ENCODE assay signal across 3 cellular contexts in genomic region chrX:155242300-155242699, GRCh38.
TF ChIP-seq lines count a peak whose summit lies in the region.

No MANE protein-coding gene starts in this region.

TF ChIP-seq in liver, 16 proteins besides CTCF, POLR2A, EP300 and RAD21:
- peak in 1 of 2 donors; percentile 24 for TF ChIP-seq HNF4A (conservative IDR thresholded peaks at IDR 0.05)
- no peak for TF ChIP-seq FOXA2 (IDR thresholded peaks at IDR 0.05)
- peak in 1 of 2 donors; percentile 19 for TF ChIP-seq RXRA (IDR thresholded peaks at IDR 0.05)

TF ChIP-seq in HepG2, 621 proteins besides CTCF, POLR2A, EP300 and RAD21:
- TF ChIP-seq FOXP4 (CRISPR knock-in tag; IDR thresholded peaks at IDR 0.05) = no peak
- TF ChIP-seq, protein P1, sequence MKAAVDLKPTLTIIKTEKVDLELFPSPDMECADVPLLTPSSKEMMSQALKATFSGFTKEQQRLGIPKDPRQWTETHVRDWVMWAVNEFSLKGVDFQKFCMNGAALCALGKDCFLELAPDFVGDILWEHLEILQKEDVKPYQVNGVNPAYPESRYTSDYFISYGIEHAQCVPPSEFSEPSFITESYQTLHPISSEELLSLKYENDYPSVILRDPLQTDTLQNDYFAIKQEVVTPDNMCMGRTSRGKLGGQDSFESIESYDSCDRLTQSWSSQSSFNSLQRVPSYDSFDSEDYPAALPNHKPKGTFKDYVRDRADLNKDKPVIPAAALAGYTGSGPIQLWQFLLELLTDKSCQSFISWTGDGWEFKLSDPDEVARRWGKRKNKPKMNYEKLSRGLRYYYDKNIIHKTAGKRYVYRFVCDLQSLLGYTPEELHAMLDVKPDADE (CRISPR knock-in tag; IDR thresholded peaks at IDR 0.05) = no peak
- TF ChIP-seq, protein P2, sequence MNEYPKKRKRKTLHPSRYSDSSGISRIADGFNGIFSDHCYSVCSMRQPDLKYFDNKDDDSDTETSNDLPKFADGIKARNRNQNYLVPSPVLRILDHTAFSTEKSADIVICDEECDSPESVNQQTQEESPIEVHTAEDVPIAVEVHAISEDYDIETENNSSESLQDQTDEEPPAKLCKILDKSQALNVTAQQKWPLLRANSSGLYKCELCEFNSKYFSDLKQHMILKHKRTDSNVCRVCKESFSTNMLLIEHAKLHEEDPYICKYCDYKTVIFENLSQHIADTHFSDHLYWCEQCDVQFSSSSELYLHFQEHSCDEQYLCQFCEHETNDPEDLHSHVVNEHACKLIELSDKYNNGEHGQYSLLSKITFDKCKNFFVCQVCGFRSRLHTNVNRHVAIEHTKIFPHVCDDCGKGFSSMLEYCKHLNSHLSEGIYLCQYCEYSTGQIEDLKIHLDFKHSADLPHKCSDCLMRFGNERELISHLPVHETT (CRISPR knock-in tag; conservative IDR thresholded peaks at IDR 0.05) = no peak
- no peak for TF ChIP-seq ZNF256 (CRISPR knock-in tag; conservative IDR thresholded peaks at IDR 0.05)
- TF ChIP-seq ZNF333 (CRISPR knock-in tag; IDR thresholded peaks at IDR 0.05; ENCODE audit: borderline replicate concordance) = no peak
- TF ChIP-seq, protein P3, sequence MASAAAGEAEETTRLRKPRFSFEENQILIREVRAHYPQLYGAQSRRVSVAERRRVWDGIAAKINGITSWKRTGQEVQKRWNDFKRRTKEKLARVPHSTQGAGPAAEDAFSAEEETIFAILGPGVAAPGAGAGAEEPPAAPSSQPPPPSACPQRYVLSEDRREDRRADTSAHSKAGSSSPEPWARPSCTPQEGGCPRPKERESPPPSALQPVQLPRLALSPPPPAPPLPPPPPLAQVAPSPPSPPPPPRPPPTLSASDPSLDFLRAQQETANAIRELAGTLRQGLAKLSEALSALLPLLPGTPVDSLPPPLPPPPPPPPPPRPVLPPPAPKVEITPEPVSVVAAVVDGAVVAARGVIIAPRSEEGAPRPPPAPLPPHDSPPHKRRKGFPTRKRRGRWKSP (CRISPR knock-in tag; IDR thresholded peaks at IDR 0.05) = no peak
- TF ChIP-seq ZFP82 (CRISPR knock-in tag; IDR thresholded peaks at IDR 0.05; ENCODE audit: borderline replicate concordance) = no peak
- TF ChIP-seq PPARG (CRISPR knock-in tag; conservative IDR thresholded peaks at IDR 0.05) = no peak
- TF ChIP-seq HNF4G (IDR thresholded peaks at IDR 0.05; ENCODE audit: borderline replicate concordance, low read depth, low read length) = no peak
- no peak for TF ChIP-seq HNF4G (CRISPR knock-in tag; IDR thresholded peaks at IDR 0.05; ENCODE audit: borderline replicate concordance, low read depth)
- no peak for TF ChIP-seq SOX6 (IDR thresholded peaks at IDR 0.05)
- no peak for TF ChIP-seq SOX6 (CRISPR knock-in tag; IDR thresholded peaks at IDR 0.05)
- TF ChIP-seq HOXD1 (CRISPR knock-in tag; IDR thresholded peaks at IDR 0.05) = no peak
- no peak for TF ChIP-seq SMYD3 (CRISPR knock-in tag; IDR thresholded peaks at IDR 0.05)
- TF ChIP-seq, protein P4, sequence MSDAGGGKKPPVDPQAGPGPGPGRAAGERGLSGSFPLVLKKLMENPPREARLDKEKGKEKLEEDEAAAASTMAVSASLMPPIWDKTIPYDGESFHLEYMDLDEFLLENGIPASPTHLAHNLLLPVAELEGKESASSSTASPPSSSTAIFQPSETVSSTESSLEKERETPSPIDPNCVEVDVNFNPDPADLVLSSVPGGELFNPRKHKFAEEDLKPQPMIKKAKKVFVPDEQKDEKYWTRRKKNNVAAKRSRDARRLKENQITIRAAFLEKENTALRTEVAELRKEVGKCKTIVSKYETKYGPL (CRISPR knock-in tag; IDR thresholded peaks at IDR 0.05) = no peak
- TF ChIP-seq STAG1 (CRISPR knock-in tag; IDR thresholded peaks at IDR 0.05) = no peak
- TF ChIP-seq, protein P5, sequence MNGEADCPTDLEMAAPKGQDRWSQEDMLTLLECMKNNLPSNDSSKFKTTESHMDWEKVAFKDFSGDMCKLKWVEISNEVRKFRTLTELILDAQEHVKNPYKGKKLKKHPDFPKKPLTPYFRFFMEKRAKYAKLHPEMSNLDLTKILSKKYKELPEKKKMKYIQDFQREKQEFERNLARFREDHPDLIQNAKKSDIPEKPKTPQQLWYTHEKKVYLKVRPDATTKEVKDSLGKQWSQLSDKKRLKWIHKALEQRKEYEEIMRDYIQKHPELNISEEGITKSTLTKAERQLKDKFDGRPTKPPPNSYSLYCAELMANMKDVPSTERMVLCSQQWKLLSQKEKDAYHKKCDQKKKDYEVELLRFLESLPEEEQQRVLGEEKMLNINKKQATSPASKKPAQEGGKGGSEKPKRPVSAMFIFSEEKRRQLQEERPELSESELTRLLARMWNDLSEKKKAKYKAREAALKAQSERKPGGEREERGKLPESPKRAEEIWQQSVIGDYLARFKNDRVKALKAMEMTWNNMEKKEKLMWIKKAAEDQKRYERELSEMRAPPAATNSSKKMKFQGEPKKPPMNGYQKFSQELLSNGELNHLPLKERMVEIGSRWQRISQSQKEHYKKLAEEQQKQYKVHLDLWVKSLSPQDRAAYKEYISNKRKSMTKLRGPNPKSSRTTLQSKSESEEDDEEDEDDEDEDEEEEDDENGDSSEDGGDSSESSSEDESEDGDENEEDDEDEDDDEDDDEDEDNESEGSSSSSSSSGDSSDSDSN (CRISPR knock-in tag; IDR thresholded peaks at IDR 0.05) = no peak
- no peak for TF ChIP-seq ZNF883 (CRISPR knock-in tag; IDR thresholded peaks at IDR 0.05; ENCODE audit: not compliant biosample characterization)
- no peak for TF ChIP-seq ZNF589 (CRISPR knock-in tag; conservative IDR thresholded peaks at IDR 0.05)

TF ChIP-seq in H1, 55 proteins besides CTCF, POLR2A, EP300 and RAD21:
- TF ChIP-seq SAP30 (IDR thresholded peaks at IDR 0.05; ENCODE audit: insufficient read depth, insufficient replicate concordance, low read length) = no peak
- TF ChIP-seq CEBPB (IDR thresholded peaks at IDR 0.05; ENCODE audit: low read depth, low read length) = no peak
- no peak for TF ChIP-seq BRCA1 (IDR thresholded peaks at IDR 0.05; ENCODE audit: low read depth, low read length)
- TF ChIP-seq, protein P6, sequence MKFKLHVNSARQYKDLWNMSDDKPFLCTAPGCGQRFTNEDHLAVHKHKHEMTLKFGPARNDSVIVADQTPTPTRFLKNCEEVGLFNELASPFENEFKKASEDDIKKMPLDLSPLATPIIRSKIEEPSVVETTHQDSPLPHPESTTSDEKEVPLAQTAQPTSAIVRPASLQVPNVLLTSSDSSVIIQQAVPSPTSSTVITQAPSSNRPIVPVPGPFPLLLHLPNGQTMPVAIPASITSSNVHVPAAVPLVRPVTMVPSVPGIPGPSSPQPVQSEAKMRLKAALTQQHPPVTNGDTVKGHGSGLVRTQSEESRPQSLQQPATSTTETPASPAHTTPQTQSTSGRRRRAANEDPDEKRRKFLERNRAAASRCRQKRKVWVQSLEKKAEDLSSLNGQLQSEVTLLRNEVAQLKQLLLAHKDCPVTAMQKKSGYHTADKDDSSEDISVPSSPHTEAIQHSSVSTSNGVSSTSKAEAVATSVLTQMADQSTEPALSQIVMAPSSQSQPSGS (IDR thresholded peaks at IDR 0.05; ENCODE audit: low read length) = no peak
